In the genomic region with DNA sequence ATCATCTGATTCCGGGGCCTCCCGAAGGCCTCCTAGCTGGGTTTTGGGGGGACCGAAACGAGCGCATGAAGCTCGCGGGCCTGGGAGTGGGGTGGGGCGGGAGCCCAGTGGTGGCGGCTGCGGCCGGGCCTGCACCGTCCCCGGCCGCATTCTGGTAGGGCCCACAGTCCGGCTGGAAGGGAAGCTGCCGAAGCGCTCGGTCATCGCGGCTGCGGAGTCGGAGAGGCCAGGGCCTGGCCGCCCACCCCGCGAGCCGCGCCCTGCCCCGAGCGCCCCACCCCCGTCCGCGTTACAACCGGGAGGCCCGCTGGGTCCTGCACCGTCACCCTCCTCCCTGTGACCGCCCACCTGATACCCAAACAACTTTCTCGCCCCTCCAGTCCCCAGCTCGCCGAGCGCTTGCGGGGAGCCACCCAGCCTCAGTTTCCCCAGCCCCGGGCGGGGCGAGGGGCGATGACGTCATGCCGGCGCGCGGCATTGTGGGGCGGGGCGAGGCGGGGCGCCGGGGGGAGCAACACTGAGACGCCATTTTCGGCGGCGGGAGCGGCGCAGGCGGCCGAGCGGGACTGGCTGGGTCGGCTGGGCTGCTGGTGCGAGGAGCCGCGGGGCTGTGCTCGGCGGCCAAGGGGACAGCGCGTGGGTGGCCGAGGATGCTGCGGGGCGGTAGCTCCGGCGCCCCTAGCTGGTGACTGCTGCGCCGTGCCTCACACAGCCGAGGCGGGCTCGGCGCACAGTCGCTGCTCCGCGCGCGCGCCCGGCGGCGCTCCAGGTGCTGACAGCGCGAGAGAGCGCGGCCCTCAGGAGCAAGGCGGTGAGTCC, we compare ENCODE assay signal across 8 cellular contexts.
DNase-seq lines count a peak whose midpoint lies in the region; ATAC-seq lines count a peak whose summit lies in the region.

A gene (plus strand): TSS at position 528 of the 819 bp plus-strand sequence. CDS start 25,354 bp downstream, outside the sequence.

- peak; percentile 62 for ATAC-seq in GM18502 (IDR thresholded peaks at IDR 0.05; ENCODE audit: poor library complexity, unreplicated experiment)
- peak; percentile 68 for ATAC-seq in HG03025 (IDR thresholded peaks at IDR 0.05; ENCODE audit: low FRiP score, unreplicated experiment)

- DNase-seq in 8988T = peak; percentile 83
- peak; percentile 21 for DNase-seq in NCI-H345 treated with DMSO at 0.1 percent for 48 hours (lab: John Stamatoyannopoulos, UW; ENCODE audit: unreplicated experiment)
- peak; percentile 95 for DNase-seq in activated CD8-positive, alpha-beta memory T cell treated with anti-CD3 and anti-CD28 coated beads for 24 hours
- peak; percentile 66 for DNase-seq in effector CD8-positive, alpha-beta T cell (lab: John Stamatoyannopoulos, UW)
- peak; percentile 76 for DNase-seq in medulla oblongata (ENCODE audit: extremely low spot score)
- DNase-seq in stimulated activated CD4-positive, alpha-beta T cell treated with anti-CD3 and anti-CD28 coated beads, TNF-alpha, amount 100 ng/mL, for 48 hours (ENCODE audit: low read depth in 3 of 3) = peak; percentile 63 to 86 (median 69)

Comparison
In these comparisons a context has a peak if more than half of its experiments do, and no peak if none do; other contexts are left out.
1. Peak in every context shown above with its lines: DNase-seq and ATAC-seq.
2. DNase-seq: peak in every context shown above with its lines; median percentile 95 in activated CD8-positive, alpha-beta memory T cell treated with anti-CD3 and anti-CD28 coated beads for 24 hours; 83 in 8988T; 76 in medulla oblongata; 69 in stimulated activated CD4-positive, alpha-beta T cell treated with anti-CD3 and anti-CD28 coated beads, TNF-alpha, amount 100 ng/mL, for 48 hours; 66 in effector CD8-positive, alpha-beta T cell; 21 in NCI-H345 treated with DMSO at 0.1 percent for 48 hours.